ENCODE assay signal across 8 cellular contexts in genomic region chr22:40348025-40348658, GRCh38. TPM values are rescaled to one million over a fixed set of nuclear protein-coding genes. Genes with fewer than 3 reads are reported as not detected.
DNase-seq lines count a peak whose midpoint lies in the region; ATAC-seq and TF ChIP-seq lines count a peak whose summit lies in the region.

No MANE protein-coding gene starts in this region.

- ATAC-seq in RWPE2 (ENCODE audit: low read depth) (peak; percentile 26; the same call in 1 of the 3 replicates), HG03196 (IDR thresholded peaks at IDR 0.05; ENCODE audit: unreplicated experiment) (no peak)

- no peaks in the 10 kb centered on the region for H3K27me3 ChIP-seq in CD8-positive, alpha-beta memory T cell (ENCODE audit: insufficient read depth, low read length, poor library complexity, severe bottlenecking)
- no peaks in the 10 kb centered on the region for H3K27me3 ChIP-seq in RWPE2 (ENCODE audit: insufficient read depth, poor library complexity, severe bottlenecking)

- H3K36me3 ChIP-seq in CD8-positive, alpha-beta memory T cell (ENCODE audit: insufficient read depth, low read length) = peaks cover 22% of the 10 kb centered on the region
- H3K36me3 ChIP-seq in RWPE2 (ENCODE audit: low read depth) = peaks cover 56% of the 10 kb centered on the region

- no peak overlapping the region for H3K27ac ChIP-seq in CD8-positive, alpha-beta memory T cell (ENCODE audit: low read depth, low read length)
- H3K27ac ChIP-seq in RWPE2 (ENCODE audit: poor library complexity, severe bottlenecking) = peak overlapping the region; percentile 77

- TF ChIP-seq CTCF in HFF-Myc (IDR thresholded peaks at IDR 0.05; ENCODE audit: low read depth, low read length, missing control alignments) (peak; percentile 81), RWPE2 (IDR thresholded peaks at IDR 0.05; ENCODE audit: poor library complexity, severe bottlenecking) (peak; percentile 92), glutamatergic neuron (IDR thresholded peaks at IDR 0.05; ENCODE audit: partially characterized antibody, unreplicated experiment) (peak; percentile 20)

- intact Hi-C loops in activated naive CD4-positive, alpha-beta T cell treated with anti-CD3 and anti-CD28 coated beads for 36 hours (cut with micrococcal nuclease) = loop anchor here (1.0 to 5.0 kb wide), 4 partner anchors 72 to 816 kb away; partner anchors contain the start of gene RPS19BP1

- peak overlapping the region; percentile 96 to 99 (median 98) for H3K4me3 Mint-ChIP-seq in CD8-positive, alpha-beta memory T cell
- H3K4me3 Mint-ChIP-seq in activated naive CD4-positive, alpha-beta T cell treated with anti-CD3 and anti-CD28 coated beads for 36 hours = peak overlapping the region; percentile 94
- peak overlapping the region; percentile 98 for H3K4me3 Mint-ChIP-seq in glutamatergic neuron (ENCODE audit: unreplicated experiment)

- peak; percentile 36 to 76 (median 59) for DNase-seq in CD8-positive, alpha-beta memory T cell
- DNase-seq in HFF-Myc (ENCODE audit: extremely low read depth, low read depth) = no peak
- no peak for DNase-seq in RWPE2 (ENCODE audit: low spot score)
- peak; percentile 85 for DNase-seq in activated naive CD4-positive, alpha-beta T cell treated with anti-CD3 and anti-CD28 coated beads for 36 hours
- DNase-seq in glutamatergic neuron = peak; percentile 60
- peak; percentile 42 for DNase-seq in renal cortical epithelial cell (ENCODE audit: low read depth)
- no peak for DNase-seq in hippocampal formation (lab: John Stamatoyannopoulos, UW)

- no peaks in the 10 kb centered on the region for H3K9me3 Mint-ChIP-seq in CD8-positive, alpha-beta memory T cell
- no peaks in the 10 kb centered on the region for H3K9me3 Mint-ChIP-seq in activated naive CD4-positive, alpha-beta T cell treated with anti-CD3 and anti-CD28 coated beads for 36 hours
- H3K9me3 Mint-ChIP-seq in glutamatergic neuron (ENCODE audit: unreplicated experiment) = peaks cover 6% of the 10 kb centered on the region

- H3K4me1 Mint-ChIP-seq in CD8-positive, alpha-beta memory T cell = peaks cover 40 to 61% (median 46%) of the 10 kb centered on the region in 3 donors
- H3K4me1 Mint-ChIP-seq in activated naive CD4-positive, alpha-beta T cell treated with anti-CD3 and anti-CD28 coated beads for 36 hours (ENCODE audit: low read depth) = peaks cover 35% of the 10 kb centered on the region
- H3K4me1 Mint-ChIP-seq in glutamatergic neuron (ENCODE audit: low read depth, unreplicated experiment) = peaks cover 10% of the 10 kb centered on the region

- no peaks in the 10 kb centered on the region for H3K9me3 ChIP-seq in CD8-positive, alpha-beta memory T cell (ENCODE audit: low read length)
- no peaks in the 10 kb centered on the region for H3K9me3 ChIP-seq in RWPE2 (ENCODE audit: severe bottlenecking)

- H3K36me3 Mint-ChIP-seq in CD8-positive, alpha-beta memory T cell = peaks cover 0 to 48% (median 5%) of the 10 kb centered on the region in 3 donors
- H3K36me3 Mint-ChIP-seq in activated naive CD4-positive, alpha-beta T cell treated with anti-CD3 and anti-CD28 coated beads for 36 hours (ENCODE audit: low read depth) = peaks cover 41% of the 10 kb centered on the region
- H3K36me3 Mint-ChIP-seq in glutamatergic neuron (ENCODE audit: unreplicated experiment) = no peaks in the 10 kb centered on the region

- peaks cover 27% of the 10 kb centered on the region for H3K4me1 ChIP-seq in CD8-positive, alpha-beta memory T cell (ENCODE audit: insufficient read depth, low read length)
- H3K4me1 ChIP-seq in RWPE2 (ENCODE audit: insufficient read depth, poor library complexity, severe bottlenecking) = peaks cover 15% of the 10 kb centered on the region

- peak overlapping the region in 7 of 8 donors; percentile 15 to 98 (median 97) for H3K27ac Mint-ChIP-seq in CD8-positive, alpha-beta memory T cell
- peak overlapping the region; percentile 96 for H3K27ac Mint-ChIP-seq in activated naive CD4-positive, alpha-beta T cell treated with anti-CD3 and anti-CD28 coated beads for 36 hours
- H3K27ac Mint-ChIP-seq in glutamatergic neuron (ENCODE audit: unreplicated experiment) = peak overlapping the region; percentile 79

- no peaks in the 10 kb centered on the region for H3K27me3 Mint-ChIP-seq in CD8-positive, alpha-beta memory T cell
- no peaks in the 10 kb centered on the region for H3K27me3 Mint-ChIP-seq in activated naive CD4-positive, alpha-beta T cell treated with anti-CD3 and anti-CD28 coated beads for 36 hours (ENCODE audit: low read depth)
- peaks cover 5% of the 10 kb centered on the region for H3K27me3 Mint-ChIP-seq in glutamatergic neuron (ENCODE audit: unreplicated experiment)

- CTCF ChIA-PET in CD8-positive, alpha-beta memory T cell (lab: Charles Lee) = interaction anchor here (0.6 to 3.2 kb wide), 42 partner anchors 12 to 814 kb away, joined by 3 to 16 read pairs (median 4); partner anchors contain the start of gene TNRC6B
- CTCF ChIA-PET in activated naive CD4-positive, alpha-beta T cell treated with anti-CD3 and anti-CD28 coated beads for 36 hours (lab: Charles Lee) = interaction anchor here (0.6 to 2.9 kb wide), 48 partner anchors 8 to 814 kb away, joined by 3 to 10 read pairs (median 4); no protein-coding TSS in a partner anchor

- POLR2A ChIA-PET in CD8-positive, alpha-beta memory T cell (lab: Charles Lee) = interaction anchor here (0.6 to 4.7 kb wide), 5 partner anchors 22 to 303 kb away, joined by 3 to 51 read pairs (median 4); no protein-coding TSS in a partner anchor

- peak overlapping the region; percentile 78 for H3K4me3 ChIP-seq in CD8-positive, alpha-beta memory T cell (ENCODE audit: low read length)
- H3K4me3 ChIP-seq in HFF-Myc (replicated peaks; ENCODE audit: low read depth, low read length) = peak overlapping the region; percentile 71
- peak overlapping the region; percentile 71 for H3K4me3 ChIP-seq in RWPE2 (ENCODE audit: severe bottlenecking)

RNA-seq across cellular contexts. Expression of gene ADSL, which starts 1.8 kb away (rescaled TPM):
- 100 to 1,000 TPM; 151 to 154 TPM for total RNA-seq in CD8-positive, alpha-beta memory T cell
- 90.0 TPM for polyA plus RNA-seq in CD8-positive, alpha-beta memory T cell
- total RNA-seq in activated naive CD4-positive, alpha-beta T cell treated with anti-CD3 and anti-CD28 coated beads for 36 hours = 100 to 1,000 TPM; 125 to 129 TPM
- total RNA-seq in glutamatergic neuron (ENCODE audit: unreplicated experiment) (62.3 TPM), renal cortical epithelial cell (117 and 241 TPM in 2 replicates)

RNA-seq across cellular contexts. Expression of gene SGSM3, which starts 22.3 kb away (rescaled TPM):
- 10 to 100 TPM; 40.0 to 42.2 TPM for total RNA-seq in CD8-positive, alpha-beta memory T cell
- polyA plus RNA-seq in CD8-positive, alpha-beta memory T cell = 50.4 TPM
- total RNA-seq in activated naive CD4-positive, alpha-beta T cell treated with anti-CD3 and anti-CD28 coated beads for 36 hours = 10 to 100 TPM; 65.7 to 66.4 TPM
- total RNA-seq in glutamatergic neuron (ENCODE audit: unreplicated experiment) (105 TPM), renal cortical epithelial cell (28.5 and 42.4 TPM in 2 replicates)

Comparison
In these comparisons a context has a peak if more than half of its experiments do, and no peak if none do; other contexts are left out.
1. DNase-seq: peak in CD8-positive, alpha-beta memory T cell (5 of 5), activated naive CD4-positive, alpha-beta T cell treated with anti-CD3 and anti-CD28 coated beads for 36 hours (single experiment), glutamatergic neuron (single experiment) and renal cortical epithelial cell (single experiment); none in HFF-Myc (single experiment), RWPE2 (single experiment) and hippocampal formation (0 of 2).
2. CTCF ChIP-seq: peak in every context shown above with its lines; median percentile 92 in RWPE2; 81 in HFF-Myc; 20 in glutamatergic neuron.
3. Peak in every context shown above with its lines, with median percentiles within 50 percentile points of each other: H3K4me3 ChIP-seq, H3K27ac Mint-ChIP-seq and H3K4me3 Mint-ChIP-seq.